Comparison of ENCODE assay signal across 1 cellular context in the genomic region with DNA sequence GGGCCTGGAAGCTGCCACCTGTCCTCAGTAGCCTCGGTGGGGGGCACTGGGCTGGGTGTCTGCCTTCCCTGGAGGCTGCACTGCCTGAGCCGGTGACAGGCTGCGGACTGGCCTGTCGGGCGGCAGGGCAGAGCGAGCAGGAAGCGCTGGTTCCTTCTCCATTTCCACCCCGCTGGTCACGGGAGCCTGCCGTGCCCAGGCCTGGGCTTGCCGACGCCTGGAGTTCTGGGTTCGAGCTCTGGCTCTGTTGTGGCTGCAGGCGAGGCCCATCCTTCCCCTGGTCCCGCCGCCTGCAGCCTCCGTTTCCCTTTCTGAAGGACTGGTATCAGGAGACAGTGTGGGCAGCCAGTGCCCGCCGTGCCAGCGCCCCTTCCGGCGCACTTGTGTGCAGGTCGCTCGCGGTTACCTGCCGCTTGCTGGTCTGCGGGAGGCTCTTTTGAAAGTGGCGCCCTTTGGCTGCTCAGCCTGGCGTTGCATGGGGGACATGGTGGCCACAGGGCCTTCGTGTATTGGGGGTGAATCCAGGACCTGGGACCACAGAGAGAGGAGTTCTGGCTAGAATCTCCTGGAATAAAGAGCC.
TF ChIP-seq lines count a peak whose summit lies in the region.

No MANE protein-coding gene starts in this region.

TF ChIP-seq in H1, 55 proteins besides CTCF, POLR2A, EP300 and RAD21:
- TF ChIP-seq BACH1 (IDR thresholded peaks at IDR 0.05; ENCODE audit: low read length) (no peak), ZNF274 (IDR thresholded peaks at IDR 0.05; ENCODE audit: borderline replicate concordance, extremely low read depth, low read length) (no peak), JUN (IDR thresholded peaks at IDR 0.05; ENCODE audit: low read depth, low read length) (no peak), RXRA (IDR thresholded peaks at IDR 0.05; ENCODE audit: insufficient read depth, low read depth, low read length) (no peak), TBP (IDR thresholded peaks at IDR 0.05; ENCODE audit: low read depth, low read length) (no peak)
- TF ChIP-seq, protein P1, sequence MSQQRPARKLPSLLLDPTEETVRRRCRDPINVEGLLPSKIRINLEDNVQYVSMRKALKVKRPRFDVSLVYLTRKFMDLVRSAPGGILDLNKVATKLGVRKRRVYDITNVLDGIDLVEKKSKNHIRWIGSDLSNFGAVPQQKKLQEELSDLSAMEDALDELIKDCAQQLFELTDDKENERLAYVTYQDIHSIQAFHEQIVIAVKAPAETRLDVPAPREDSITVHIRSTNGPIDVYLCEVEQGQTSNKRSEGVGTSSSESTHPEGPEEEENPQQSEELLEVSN (IDR thresholded peaks at IDR 0.05) = no peak
